Comparison of ENCODE assay signal across 1 cellular context in the genomic region with DNA sequence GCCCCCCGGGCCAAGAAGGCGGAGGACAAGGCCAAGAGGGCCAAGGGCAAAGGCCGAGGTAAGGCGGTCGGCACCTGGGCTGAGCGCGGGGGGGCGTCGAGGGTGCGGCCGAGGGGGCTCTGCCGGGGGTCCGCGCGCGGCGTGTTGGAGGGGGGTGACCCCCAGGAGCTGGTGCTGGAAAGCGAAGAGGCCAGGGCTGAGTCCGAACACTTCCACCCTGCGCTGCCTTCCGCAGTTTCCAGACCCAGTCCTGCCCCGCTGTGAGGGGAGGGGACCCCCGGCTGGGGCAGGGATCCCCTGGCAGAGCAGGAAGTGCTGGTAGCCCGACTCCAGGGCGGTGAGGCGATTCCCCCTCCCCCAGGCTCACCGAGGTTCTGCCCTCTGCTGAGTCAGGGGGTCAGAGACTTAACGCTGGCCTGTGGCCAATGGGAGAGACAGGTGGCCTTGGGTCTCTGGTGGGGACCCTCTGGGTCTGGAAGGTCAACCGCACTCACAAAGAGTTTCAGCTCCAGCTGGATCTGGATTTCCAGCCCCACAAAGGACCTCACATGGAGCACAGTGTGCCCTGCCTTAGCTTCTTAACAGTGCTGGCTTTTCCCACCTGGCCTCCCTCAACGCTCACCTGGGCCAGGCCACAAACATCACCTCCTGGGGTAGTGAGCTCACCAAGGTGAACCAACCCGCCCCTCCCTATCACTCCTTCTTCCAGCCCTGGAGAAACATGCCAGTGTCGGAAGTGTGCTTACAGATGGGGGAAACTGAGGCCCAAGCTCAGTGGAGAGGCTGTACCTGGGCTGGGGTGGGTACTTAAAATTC.
A peak's percentile ranks its signal among the peaks of the same experiment; 100 is the strongest.
TF ChIP-seq lines count a peak whose summit lies in the region.

No MANE protein-coding gene starts in this region.

TF ChIP-seq in HepG2, 621 proteins besides CTCF, POLR2A, EP300 and RAD21 (continued from another document and continues in another):
- TF ChIP-seq, protein P1, sequence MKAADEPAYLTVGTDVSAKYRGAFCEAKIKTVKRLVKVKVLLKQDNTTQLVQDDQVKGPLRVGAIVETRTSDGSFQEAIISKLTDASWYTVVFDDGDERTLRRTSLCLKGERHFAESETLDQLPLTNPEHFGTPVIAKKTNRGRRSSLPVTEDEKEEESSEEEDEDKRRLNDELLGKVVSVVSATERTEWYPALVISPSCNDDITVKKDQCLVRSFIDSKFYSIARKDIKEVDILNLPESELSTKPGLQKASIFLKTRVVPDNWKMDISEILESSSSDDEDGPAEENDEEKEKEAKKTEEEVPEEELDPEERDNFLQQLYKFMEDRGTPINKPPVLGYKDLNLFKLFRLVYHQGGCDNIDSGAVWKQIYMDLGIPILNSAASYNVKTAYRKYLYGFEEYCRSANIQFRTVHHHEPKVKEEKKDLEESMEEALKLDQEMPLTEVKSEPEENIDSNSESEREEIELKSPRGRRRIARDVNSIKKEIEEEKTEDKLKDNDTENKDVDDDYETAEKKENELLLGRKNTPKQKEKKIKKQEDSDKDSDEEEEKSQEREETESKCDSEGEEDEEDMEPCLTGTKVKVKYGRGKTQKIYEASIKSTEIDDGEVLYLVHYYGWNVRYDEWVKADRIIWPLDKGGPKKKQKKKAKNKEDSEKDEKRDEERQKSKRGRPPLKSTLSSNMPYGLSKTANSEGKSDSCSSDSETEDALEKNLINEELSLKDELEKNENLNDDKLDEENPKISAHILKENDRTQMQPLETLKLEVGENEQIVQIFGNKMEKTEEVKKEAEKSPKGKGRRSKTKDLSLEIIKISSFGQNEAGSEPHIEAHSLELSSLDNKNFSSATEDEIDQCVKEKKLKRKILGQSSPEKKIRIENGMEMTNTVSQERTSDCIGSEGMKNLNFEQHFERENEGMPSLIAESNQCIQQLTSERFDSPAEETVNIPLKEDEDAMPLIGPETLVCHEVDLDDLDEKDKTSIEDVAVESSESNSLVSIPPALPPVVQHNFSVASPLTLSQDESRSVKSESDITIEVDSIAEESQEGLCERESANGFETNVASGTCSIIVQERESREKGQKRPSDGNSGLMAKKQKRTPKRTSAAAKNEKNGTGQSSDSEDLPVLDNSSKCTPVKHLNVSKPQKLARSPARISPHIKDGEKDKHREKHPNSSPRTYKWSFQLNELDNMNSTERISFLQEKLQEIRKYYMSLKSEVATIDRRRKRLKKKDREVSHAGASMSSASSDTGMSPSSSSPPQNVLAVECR (CRISPR knock-in tag; IDR thresholded peaks at IDR 0.05; ENCODE audit: borderline replicate concordance): no peak; the same call in 1 of the 2 replicates
- TF ChIP-seq RFX5 (IDR thresholded peaks at IDR 0.05; ENCODE audit: low read depth, low read length): no peak
- peak; percentile 62; the same call in 1 of the 2 replicates for TF ChIP-seq GABPB1 (CRISPR knock-in tag; IDR thresholded peaks at IDR 0.05)
- TF ChIP-seq, protein P2, sequence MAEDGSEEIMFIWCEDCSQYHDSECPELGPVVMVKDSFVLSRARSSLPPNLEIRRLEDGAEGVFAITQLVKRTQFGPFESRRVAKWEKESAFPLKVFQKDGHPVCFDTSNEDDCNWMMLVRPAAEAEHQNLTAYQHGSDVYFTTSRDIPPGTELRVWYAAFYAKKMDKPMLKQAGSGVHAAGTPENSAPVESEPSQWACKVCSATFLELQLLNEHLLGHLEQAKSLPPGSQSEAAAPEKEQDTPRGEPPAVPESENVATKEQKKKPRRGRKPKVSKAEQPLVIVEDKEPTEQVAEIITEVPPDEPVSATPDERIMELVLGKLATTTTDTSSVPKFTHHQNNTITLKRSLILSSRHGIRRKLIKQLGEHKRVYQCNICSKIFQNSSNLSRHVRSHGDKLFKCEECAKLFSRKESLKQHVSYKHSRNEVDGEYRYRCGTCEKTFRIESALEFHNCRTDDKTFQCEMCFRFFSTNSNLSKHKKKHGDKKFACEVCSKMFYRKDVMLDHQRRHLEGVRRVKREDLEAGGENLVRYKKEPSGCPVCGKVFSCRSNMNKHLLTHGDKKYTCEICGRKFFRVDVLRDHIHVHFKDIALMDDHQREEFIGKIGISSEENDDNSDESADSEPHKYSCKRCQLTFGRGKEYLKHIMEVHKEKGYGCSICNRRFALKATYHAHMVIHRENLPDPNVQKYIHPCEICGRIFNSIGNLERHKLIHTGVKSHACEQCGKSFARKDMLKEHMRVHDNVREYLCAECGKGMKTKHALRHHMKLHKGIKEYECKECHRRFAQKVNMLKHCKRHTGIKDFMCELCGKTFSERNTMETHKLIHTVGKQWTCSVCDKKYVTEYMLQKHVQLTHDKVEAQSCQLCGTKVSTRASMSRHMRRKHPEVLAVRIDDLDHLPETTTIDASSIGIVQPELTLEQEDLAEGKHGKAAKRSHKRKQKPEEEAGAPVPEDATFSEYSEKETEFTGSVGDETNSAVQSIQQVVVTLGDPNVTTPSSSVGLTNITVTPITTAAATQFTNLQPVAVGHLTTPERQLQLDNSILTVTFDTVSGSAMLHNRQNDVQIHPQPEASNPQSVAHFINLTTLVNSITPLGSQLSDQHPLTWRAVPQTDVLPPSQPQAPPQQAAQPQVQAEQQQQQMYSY (CRISPR knock-in tag; IDR thresholded peaks at IDR 0.05): no peak
- TF ChIP-seq, protein P3, sequence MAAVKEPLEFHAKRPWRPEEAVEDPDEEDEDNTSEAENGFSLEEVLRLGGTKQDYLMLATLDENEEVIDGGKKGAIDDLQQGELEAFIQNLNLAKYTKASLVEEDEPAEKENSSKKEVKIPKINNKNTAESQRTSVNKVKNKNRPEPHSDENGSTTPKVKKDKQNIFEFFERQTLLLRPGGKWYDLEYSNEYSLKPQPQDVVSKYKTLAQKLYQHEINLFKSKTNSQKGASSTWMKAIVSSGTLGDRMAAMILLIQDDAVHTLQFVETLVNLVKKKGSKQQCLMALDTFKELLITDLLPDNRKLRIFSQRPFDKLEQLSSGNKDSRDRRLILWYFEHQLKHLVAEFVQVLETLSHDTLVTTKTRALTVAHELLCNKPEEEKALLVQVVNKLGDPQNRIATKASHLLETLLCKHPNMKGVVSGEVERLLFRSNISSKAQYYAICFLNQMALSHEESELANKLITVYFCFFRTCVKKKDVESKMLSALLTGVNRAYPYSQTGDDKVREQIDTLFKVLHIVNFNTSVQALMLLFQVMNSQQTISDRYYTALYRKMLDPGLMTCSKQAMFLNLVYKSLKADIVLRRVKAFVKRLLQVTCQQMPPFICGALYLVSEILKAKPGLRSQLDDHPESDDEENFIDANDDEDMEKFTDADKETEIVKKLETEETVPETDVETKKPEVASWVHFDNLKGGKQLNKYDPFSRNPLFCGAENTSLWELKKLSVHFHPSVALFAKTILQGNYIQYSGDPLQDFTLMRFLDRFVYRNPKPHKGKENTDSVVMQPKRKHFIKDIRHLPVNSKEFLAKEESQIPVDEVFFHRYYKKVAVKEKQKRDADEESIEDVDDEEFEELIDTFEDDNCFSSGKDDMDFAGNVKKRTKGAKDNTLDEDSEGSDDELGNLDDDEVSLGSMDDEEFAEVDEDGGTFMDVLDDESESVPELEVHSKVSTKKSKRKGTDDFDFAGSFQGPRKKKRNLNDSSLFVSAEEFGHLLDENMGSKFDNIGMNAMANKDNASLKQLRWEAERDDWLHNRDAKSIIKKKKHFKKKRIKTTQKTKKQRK (IDR thresholded peaks at IDR 0.05; ENCODE audit: low read length): no peak
- 0 out of 2 replicates have a peak, but pooled peaks have one; percentile 19 for TF ChIP-seq CBFB (CRISPR knock-in tag; IDR thresholded peaks at IDR 0.05)
- no peak for TF ChIP-seq ZNF878 (CRISPR knock-in tag; IDR thresholded peaks at IDR 0.05)
- TF ChIP-seq KDM6A (CRISPR knock-in tag; IDR thresholded peaks at IDR 0.05; ENCODE audit: low read depth): no peak
- TF ChIP-seq, protein P4, sequence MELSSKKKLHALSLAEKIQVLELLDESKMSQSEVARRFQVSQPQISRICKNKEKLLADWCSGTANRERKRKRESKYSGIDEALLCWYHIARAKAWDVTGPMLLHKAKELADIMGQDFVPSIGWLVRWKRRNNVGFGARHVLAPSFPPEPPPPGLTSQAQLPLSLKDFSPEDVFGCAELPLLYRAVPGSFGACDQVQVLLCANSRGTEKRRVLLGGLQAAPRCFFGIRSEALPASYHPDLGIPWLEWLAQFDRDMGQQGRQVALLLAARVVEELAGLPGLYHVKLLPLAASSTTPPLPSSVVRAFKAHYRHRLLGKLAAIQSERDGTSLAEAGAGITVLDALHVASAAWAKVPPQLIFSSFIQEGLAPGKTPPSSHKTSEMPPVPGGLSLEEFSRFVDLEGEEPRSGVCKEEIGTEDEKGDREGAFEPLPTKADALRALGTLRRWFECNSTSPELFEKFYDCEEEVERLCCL (CRISPR knock-in tag; IDR thresholded peaks at IDR 0.05; ENCODE audit: borderline replicate concordance): 0 out of 2 replicates have a peak, but pooled peaks have one; percentile 43
- TF ChIP-seq RBAK (CRISPR knock-in tag; IDR thresholded peaks at IDR 0.05): no peak
- TF ChIP-seq, protein P5, sequence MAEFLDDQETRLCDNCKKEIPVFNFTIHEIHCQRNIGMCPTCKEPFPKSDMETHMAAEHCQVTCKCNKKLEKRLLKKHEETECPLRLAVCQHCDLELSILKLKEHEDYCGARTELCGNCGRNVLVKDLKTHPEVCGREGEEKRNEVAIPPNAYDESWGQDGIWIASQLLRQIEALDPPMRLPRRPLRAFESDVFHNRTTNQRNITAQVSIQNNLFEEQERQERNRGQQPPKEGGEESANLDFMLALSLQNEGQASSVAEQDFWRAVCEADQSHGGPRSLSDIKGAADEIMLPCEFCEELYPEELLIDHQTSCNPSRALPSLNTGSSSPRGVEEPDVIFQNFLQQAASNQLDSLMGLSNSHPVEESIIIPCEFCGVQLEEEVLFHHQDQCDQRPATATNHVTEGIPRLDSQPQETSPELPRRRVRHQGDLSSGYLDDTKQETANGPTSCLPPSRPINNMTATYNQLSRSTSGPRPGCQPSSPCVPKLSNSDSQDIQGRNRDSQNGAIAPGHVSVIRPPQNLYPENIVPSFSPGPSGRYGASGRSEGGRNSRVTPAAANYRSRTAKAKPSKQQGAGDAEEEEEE (CRISPR knock-in tag; IDR thresholded peaks at IDR 0.05; ENCODE audit: borderline replicate concordance): no peak
- TF ChIP-seq FOXK2 (IDR thresholded peaks at IDR 0.05): no peak
- peak; percentile 48; the same call in 1 of the 2 replicates for TF ChIP-seq GATAD2A (CRISPR knock-in tag; IDR thresholded peaks at IDR 0.05)
- TF ChIP-seq RARA (CRISPR knock-in tag; IDR thresholded peaks at IDR 0.05): peak; percentile 38; the same call in 1 of the 2 replicates
- TF ChIP-seq ZNF160 (CRISPR knock-in tag; IDR thresholded peaks at IDR 0.05): no peak
- no peak for TF ChIP-seq NFATC3 (CRISPR knock-in tag; IDR thresholded peaks at IDR 0.05)
- no peak for TF ChIP-seq ZNF367 (CRISPR knock-in tag; IDR thresholded peaks at IDR 0.05; ENCODE audit: borderline replicate concordance)
- TF ChIP-seq ZNF317 (CRISPR knock-in tag; IDR thresholded peaks at IDR 0.05): no peak
- no peak for TF ChIP-seq ZBTB42 (CRISPR knock-in tag; IDR thresholded peaks at IDR 0.05)
- no peak for TF ChIP-seq SUZ12 (IDR thresholded peaks at IDR 0.05; ENCODE audit: low read depth, low read length)
- TF ChIP-seq ZFP37 (CRISPR knock-in tag; IDR thresholded peaks at IDR 0.05; ENCODE audit: borderline replicate concordance): no peak
- TF ChIP-seq ZNF256 (CRISPR knock-in tag; conservative IDR thresholded peaks at IDR 0.05): no peak
- TF ChIP-seq AKAP8 (CRISPR knock-in tag; IDR thresholded peaks at IDR 0.05): 0 out of 2 replicates have a peak, but pooled peaks have one; percentile 8
- no peak for TF ChIP-seq ZNF792 (CRISPR knock-in tag; IDR thresholded peaks at IDR 0.05)
- no peak for TF ChIP-seq ZNF790 (CRISPR knock-in tag; IDR thresholded peaks at IDR 0.05; ENCODE audit: borderline replicate concordance)
- TF ChIP-seq, protein P6, sequence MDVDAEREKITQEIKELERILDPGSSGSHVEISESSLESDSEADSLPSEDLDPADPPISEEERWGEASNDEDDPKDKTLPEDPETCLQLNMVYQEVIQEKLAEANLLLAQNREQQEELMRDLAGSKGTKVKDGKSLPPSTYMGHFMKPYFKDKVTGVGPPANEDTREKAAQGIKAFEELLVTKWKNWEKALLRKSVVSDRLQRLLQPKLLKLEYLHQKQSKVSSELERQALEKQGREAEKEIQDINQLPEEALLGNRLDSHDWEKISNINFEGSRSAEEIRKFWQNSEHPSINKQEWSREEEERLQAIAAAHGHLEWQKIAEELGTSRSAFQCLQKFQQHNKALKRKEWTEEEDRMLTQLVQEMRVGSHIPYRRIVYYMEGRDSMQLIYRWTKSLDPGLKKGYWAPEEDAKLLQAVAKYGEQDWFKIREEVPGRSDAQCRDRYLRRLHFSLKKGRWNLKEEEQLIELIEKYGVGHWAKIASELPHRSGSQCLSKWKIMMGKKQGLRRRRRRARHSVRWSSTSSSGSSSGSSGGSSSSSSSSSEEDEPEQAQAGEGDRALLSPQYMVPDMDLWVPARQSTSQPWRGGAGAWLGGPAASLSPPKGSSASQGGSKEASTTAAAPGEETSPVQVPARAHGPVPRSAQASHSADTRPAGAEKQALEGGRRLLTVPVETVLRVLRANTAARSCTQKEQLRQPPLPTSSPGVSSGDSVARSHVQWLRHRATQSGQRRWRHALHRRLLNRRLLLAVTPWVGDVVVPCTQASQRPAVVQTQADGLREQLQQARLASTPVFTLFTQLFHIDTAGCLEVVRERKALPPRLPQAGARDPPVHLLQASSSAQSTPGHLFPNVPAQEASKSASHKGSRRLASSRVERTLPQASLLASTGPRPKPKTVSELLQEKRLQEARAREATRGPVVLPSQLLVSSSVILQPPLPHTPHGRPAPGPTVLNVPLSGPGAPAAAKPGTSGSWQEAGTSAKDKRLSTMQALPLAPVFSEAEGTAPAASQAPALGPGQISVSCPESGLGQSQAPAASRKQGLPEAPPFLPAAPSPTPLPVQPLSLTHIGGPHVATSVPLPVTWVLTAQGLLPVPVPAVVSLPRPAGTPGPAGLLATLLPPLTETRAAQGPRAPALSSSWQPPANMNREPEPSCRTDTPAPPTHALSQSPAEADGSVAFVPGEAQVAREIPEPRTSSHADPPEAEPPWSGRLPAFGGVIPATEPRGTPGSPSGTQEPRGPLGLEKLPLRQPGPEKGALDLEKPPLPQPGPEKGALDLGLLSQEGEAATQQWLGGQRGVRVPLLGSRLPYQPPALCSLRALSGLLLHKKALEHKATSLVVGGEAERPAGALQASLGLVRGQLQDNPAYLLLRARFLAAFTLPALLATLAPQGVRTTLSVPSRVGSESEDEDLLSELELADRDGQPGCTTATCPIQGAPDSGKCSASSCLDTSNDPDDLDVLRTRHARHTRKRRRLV (CRISPR knock-in tag; IDR thresholded peaks at IDR 0.05): no peak
- no peak for TF ChIP-seq ZNF512 (CRISPR knock-in tag; IDR thresholded peaks at IDR 0.05)
- TF ChIP-seq ZSCAN25 (CRISPR knock-in tag; IDR thresholded peaks at IDR 0.05): no peak
